Comparison of ENCODE assay signal across 7 cellular contexts in the genomic region with DNA sequence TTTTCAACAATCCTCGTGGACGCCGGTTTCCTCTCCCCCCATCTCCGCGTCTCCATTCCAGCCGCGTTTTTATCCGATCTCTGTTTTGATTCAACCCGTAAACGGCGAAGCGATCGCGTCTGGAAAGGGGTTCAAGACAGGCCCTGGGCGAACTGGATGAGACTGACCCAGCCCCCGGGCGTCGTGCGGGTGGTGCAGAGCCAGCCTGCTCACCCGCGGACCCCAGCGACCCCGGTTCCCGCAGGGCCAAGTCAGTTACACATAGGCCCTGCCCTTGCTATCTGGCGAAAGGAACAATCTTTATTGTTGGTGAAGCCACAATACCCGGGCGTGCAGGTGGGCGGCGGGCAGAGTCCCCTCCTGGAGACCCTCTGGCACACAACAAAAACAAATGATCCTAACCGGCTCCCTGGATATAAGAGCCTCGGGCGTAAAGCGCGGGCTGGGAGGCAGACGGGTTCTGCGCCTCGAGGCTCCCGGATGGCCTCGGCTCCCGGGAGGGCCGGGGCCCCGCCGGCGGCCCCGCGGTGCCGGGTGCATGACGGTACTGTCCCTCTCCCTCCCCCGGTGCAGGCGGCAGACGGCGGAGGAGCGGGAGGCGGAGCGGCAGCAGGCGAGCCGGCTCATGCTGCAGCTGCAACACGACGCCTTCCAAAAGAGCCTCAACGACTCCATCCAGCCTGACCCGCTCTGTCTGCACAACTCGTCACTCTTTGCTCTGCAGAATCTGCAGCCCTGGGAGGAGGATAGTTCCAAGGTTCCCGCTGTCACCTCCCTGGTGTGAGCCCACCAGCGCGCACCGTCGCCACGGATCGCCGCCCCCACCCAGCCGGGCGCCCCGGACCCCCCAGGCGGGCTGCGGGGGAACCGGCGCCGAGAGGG. TPM values are rescaled to one million over a fixed set of nuclear protein-coding genes. Genes with fewer than 3 reads are reported as not detected.
DNase-seq lines count a peak whose midpoint lies in the region; ATAC-seq and TF ChIP-seq lines count a peak whose summit lies in the region.

No MANE protein-coding gene starts in this region.

- ATAC-seq in DND-41 (ENCODE audit: insufficient read depth, low read depth) = no peak

- H3K4me3 Mint-ChIP-seq in dendritic cell treated with granulocyte-macrophage colony-stimulating factor and Interleukin-4, amounts not matched to agents 40 ng/mL and 50 ng/mL, for 4 days = peak overlapping the region; percentile 21
- H3K4me3 Mint-ChIP-seq in nephron progenitor cell = peak overlapping the region; percentile 61

- no peaks in the 10 kb centered on the region for H3K9me3 Mint-ChIP-seq in dendritic cell treated with granulocyte-macrophage colony-stimulating factor and Interleukin-4, amounts not matched to agents 40 ng/mL and 50 ng/mL, for 4 days
- H3K9me3 Mint-ChIP-seq in nephron progenitor cell = no peaks in the 10 kb centered on the region

- peak overlapping the region; percentile 69 for H3K4me2 ChIP-seq in DND-41 (ENCODE audit: insufficient read depth, low read length)

- DNase-seq in DND-41 = no peak
- DNase-seq in KBM-7 = peak; percentile 9
- peak; percentile 60 for DNase-seq in nephron progenitor cell
- no peak for DNase-seq in GM10248 (ENCODE audit: extremely low spot score)
- DNase-seq in posterior vena cava (ENCODE audit: low spot score) = no peak
- DNase-seq in SKM-1 (lab: John Stamatoyannopoulos, UW; ENCODE audit: unreplicated experiment) = no peak

- peaks cover 79% of the 10 kb centered on the region for H3K36me3 ChIP-seq in DND-41 (ENCODE audit: insufficient read depth, low read length)

- in situ Hi-C loops in KBM-7 (cut with MboI; ENCODE audit: low pct_unique_long_range_greater_than_20kb, low sequenced_read_pairs) = no loop called here

- peaks cover 98% of the 10 kb centered on the region for H3K27me3 Mint-ChIP-seq in dendritic cell treated with granulocyte-macrophage colony-stimulating factor and Interleukin-4, amounts not matched to agents 40 ng/mL and 50 ng/mL, for 4 days
- H3K27me3 Mint-ChIP-seq in nephron progenitor cell (ENCODE audit: low read depth, poor library complexity) = peaks cover 98% of the 10 kb centered on the region

- H3K27ac Mint-ChIP-seq in dendritic cell treated with granulocyte-macrophage colony-stimulating factor and Interleukin-4, amounts not matched to agents 40 ng/mL and 50 ng/mL, for 4 days = no peak overlapping the region
- no peak overlapping the region for H3K27ac Mint-ChIP-seq in nephron progenitor cell

- H3K27ac ChIP-seq in DND-41 (ENCODE audit: low read length) = peak overlapping the region; percentile 94

- intact Hi-C loops in dendritic cell treated with granulocyte-macrophage colony-stimulating factor and Interleukin-4, amounts not matched to agents 40 ng/mL and 50 ng/mL, for 4 days (cut with micrococcal nuclease) = no loop called here
- intact Hi-C loops in posterior vena cava (cut with DNase I) = no loop called here

- peaks cover 45% of the 10 kb centered on the region for H3K4me1 ChIP-seq in DND-41 (ENCODE audit: insufficient read depth, low read length)

- TF ChIP-seq CTCF in DND-41 (IDR thresholded peaks at IDR 0.05; ENCODE audit: borderline replicate concordance, extremely low read depth, low read length, poor library complexity, severe bottlenecking) (no peak), nephron progenitor cell (IDR thresholded peaks at IDR 0.05) (no peak), GM10248 (IDR thresholded peaks at IDR 0.05; ENCODE audit: control extremely low read depth, extremely low read depth, low read depth, missing control alignments) (no peak)

- H2AFZ ChIP-seq in DND-41 (ENCODE audit: low read depth, low read length) = no peak overlapping the region

- POLR2A ChIA-PET in GM10248 (lab: Yijun Ruan, JAX) = no interaction called here

- CTCF ChIA-PET in GM10248 (lab: Yijun Ruan, JAX) = no interaction called here

- H3K9ac ChIP-seq in DND-41 (ENCODE audit: low read depth, low read length) = peak overlapping the region; percentile 96

- H4K20me1 ChIP-seq in DND-41 (ENCODE audit: insufficient read depth, low read length) = peaks cover 61% of the 10 kb centered on the region

- no peaks in the 10 kb centered on the region for H3K36me3 Mint-ChIP-seq in dendritic cell treated with granulocyte-macrophage colony-stimulating factor and Interleukin-4, amounts not matched to agents 40 ng/mL and 50 ng/mL, for 4 days (ENCODE audit: low read depth)
- no peaks in the 10 kb centered on the region for H3K36me3 Mint-ChIP-seq in nephron progenitor cell (ENCODE audit: low read depth)

- peaks cover 2% of the 10 kb centered on the region for H3K9me3 ChIP-seq in DND-41 (ENCODE audit: insufficient read depth, low read length, severe bottlenecking)

- H3K4me3 ChIP-seq in DND-41 (ENCODE audit: low read depth in 1 of 2, low read length in 2 of 2) = peak overlapping the region; percentile 69 to 77; a peak in 3 of 4 replicates

- H3K27me3 ChIP-seq in DND-41 (ENCODE audit: insufficient read depth, low read length, poor library complexity) = no peaks in the 10 kb centered on the region

- H3K4me1 Mint-ChIP-seq in dendritic cell treated with granulocyte-macrophage colony-stimulating factor and Interleukin-4, amounts not matched to agents 40 ng/mL and 50 ng/mL, for 4 days (ENCODE audit: low read depth) = peaks cover 56% of the 10 kb centered on the region
- H3K4me1 Mint-ChIP-seq in nephron progenitor cell = peaks cover 18% of the 10 kb centered on the region

- peaks cover 96% of the 10 kb centered on the region for H3K79me2 ChIP-seq in DND-41 (ENCODE audit: insufficient read depth, low read length)

RNA-seq across cellular contexts. Expression of gene TLX3, which starts 2.0 kb away (rescaled TPM):
- total RNA-seq in posterior vena cava = not detected

Comparison
In these comparisons a context has a peak if more than half of its experiments do, and no peak if none do; other contexts are left out.
1. DNase-seq: peak in KBM-7 (single experiment) and nephron progenitor cell (single experiment); none in DND-41 (single experiment), GM10248 (single experiment), posterior vena cava (single experiment) and SKM-1 (single experiment).